In genomic region chr14:91398707-91399106, GRCh38 we compare ENCODE assay signal across 10 cellular contexts. TPM values are rescaled to one million over a fixed set of nuclear protein-coding genes. Genes with fewer than 3 reads are reported as not detected.
DNase-seq lines count a peak whose midpoint lies in the region; TF ChIP-seq lines count a peak whose summit lies in the region.
"Had no signal": no experiment of that assay in that cellular context is flagged by ENCODE, and none has a peak within 500 bp of the region (broad histone marks: within the 10 kb centered on the region; RNA-seq: fewer than 3 reads in every experiment).

No MANE protein-coding gene starts in this region.

- peaks cover 48% of the 10 kb centered on the region for H3K36me3 Mint-ChIP-seq in activated T-helper 2 cell treated with anti-CD3 and anti-CD28 coated beads, Interferon-gamma antibody, Interleukin-2, Interleukin-4, amounts not matched to agents 10 μg/mL and 5 μg/mL and 100 μg/mL, durations not matched to agents 14 hours and 24 hours and 36 hours (ENCODE audit: low read depth)

- intact Hi-C loops in activated T-helper 2 cell treated with anti-CD3 and anti-CD28 coated beads, Interferon-gamma antibody, Interleukin-2, Interleukin-4, amounts not matched to agents 10 μg/mL and 5 μg/mL and 100 μg/mL, durations not matched to agents 14 hours and 24 hours and 36 hours (cut with micrococcal nuclease) = no loop called here

- H3K4me2 ChIP-seq in Karpas-422 (ENCODE audit: low read depth, low read length, poor library complexity, severe bottlenecking) = no peak overlapping the region
- no peak overlapping the region for H3K4me2 ChIP-seq in neuronal stem cell (ENCODE audit: insufficient read depth, low read length, poor library complexity, severe bottlenecking)
- no peak overlapping the region for H3K4me2 ChIP-seq in mesenchymal stem cell (ENCODE audit: low read length, poor library complexity, severe bottlenecking)

- peak overlapping the region; percentile 95 for H3K4me3 Mint-ChIP-seq in activated T-helper 2 cell treated with anti-CD3 and anti-CD28 coated beads, Interferon-gamma antibody, Interleukin-2, Interleukin-4, amounts not matched to agents 10 μg/mL and 5 μg/mL and 100 μg/mL, durations not matched to agents 14 hours and 24 hours and 36 hours (ENCODE audit: low read depth)

- H4K8ac ChIP-seq in neuronal stem cell (ENCODE audit: low read depth, low read length) (no peak overlapping the region), mesenchymal stem cell (ENCODE audit: low read length) (no peak overlapping the region)

- no CpG with 5 or more reads among the region's 6 CpGs for WGBS in neuronal stem cell (ENCODE audit: extremely low coverage in 2 of 2, insufficient read length in 2 of 2, insufficient replicate concordance in 1 of 2), 2 donors
- 74% methylated on average over 6 of the region's 6 CpGs for WGBS in mesenchymal stem cell

- peak; percentile 78 for DNase-seq in DMS79 treated with DMSO at 0.1 percent for 48 hours (lab: John Stamatoyannopoulos, UW)
- DNase-seq in Karpas-422 = no peak
- DNase-seq in activated T-helper 2 cell treated with anti-CD3 and anti-CD28 coated beads, Interferon-gamma antibody, Interleukin-2, Interleukin-4, amounts not matched to agents 10 μg/mL and 5 μg/mL and 100 μg/mL, durations not matched to agents 14 hours and 24 hours and 36 hours (ENCODE audit: low spot score) = no peak
- DNase-seq in neuronal stem cell (ENCODE audit: low spot score) = no peak
- no peak for DNase-seq in GM10266 (ENCODE audit: extremely low spot score)
- no peak for DNase-seq in mesenchymal stem cell
- no peak for DNase-seq in Ammon's horn (ENCODE audit: low spot score)
- no peak for DNase-seq in glomerular visceral epithelial cell (ENCODE audit: extremely low spot score)
- DNase-seq: T-helper 9 cell had no signal

- H3K36me3 ChIP-seq in Karpas-422 (ENCODE audit: insufficient read depth, low read length) (no peaks in the 10 kb centered on the region; the same call in 1 of the 2 replicates), neuronal stem cell (replicated peaks in 1 of 2; ENCODE audit: control insufficient read depth in 2 of 2, insufficient read depth in 2 of 2, low read length in 2 of 2) (peaks cover 0 to 4% of the 10 kb centered on the region in 2 donors), mesenchymal stem cell (ENCODE audit: control insufficient read depth in 1 of 2, insufficient read depth in 2 of 2, low read depth in 1 of 2, low read length in 2 of 2) (no peaks in the 10 kb centered on the region)
- H3K36me3 ChIP-seq: esophagus muscularis mucosa had no signal

- no peak for TF ChIP-seq CTCF in GM10266 (IDR thresholded peaks at IDR 0.05; ENCODE audit: control insufficient read depth, insufficient read depth, low read depth, missing control alignments)

- H3K9me3 Mint-ChIP-seq in activated T-helper 2 cell treated with anti-CD3 and anti-CD28 coated beads, Interferon-gamma antibody, Interleukin-2, Interleukin-4, amounts not matched to agents 10 μg/mL and 5 μg/mL and 100 μg/mL, durations not matched to agents 14 hours and 24 hours and 36 hours = no peaks in the 10 kb centered on the region

- peak overlapping the region; percentile 80 for H3K27ac Mint-ChIP-seq in activated T-helper 2 cell treated with anti-CD3 and anti-CD28 coated beads, Interferon-gamma antibody, Interleukin-2, Interleukin-4, amounts not matched to agents 10 μg/mL and 5 μg/mL and 100 μg/mL, durations not matched to agents 14 hours and 24 hours and 36 hours

- no peaks in the 10 kb centered on the region for H3K9me2 ChIP-seq in Karpas-422 (replicated peaks; ENCODE audit: insufficient read depth, low read length)

- H3K23ac ChIP-seq in neuronal stem cell (ENCODE audit: low read depth, low read length, poor library complexity) = peak overlapping the region; percentile 31
- H3K23ac ChIP-seq in mesenchymal stem cell (ENCODE audit: low read length in 2 of 2) = no peak overlapping the region

- H3K79me1 ChIP-seq in neuronal stem cell (ENCODE audit: low read depth, low read length) (peaks cover 13% of the 10 kb centered on the region), mesenchymal stem cell (replicated peaks; ENCODE audit: low read length, poor library complexity, severe bottlenecking) (peaks cover 2% of the 10 kb centered on the region)

- H3K4me3 ChIP-seq in Karpas-422 (ENCODE audit: low read length) (no peak overlapping the region), neuronal stem cell (ENCODE audit: low read length in 2 of 2) (no peak overlapping the region), mesenchymal stem cell (ENCODE audit: insufficient read depth in 1 of 2, low read depth in 1 of 2, low read length in 2 of 2) (no peak overlapping the region)
- H3K4me3 ChIP-seq: esophagus muscularis mucosa had no signal

- H4K20me1 ChIP-seq in Karpas-422 (ENCODE audit: insufficient read depth, low read depth, low read length) = peaks cover 83% of the 10 kb centered on the region

- H3K4ac ChIP-seq in neuronal stem cell (ENCODE audit: low read length) (no peak overlapping the region), mesenchymal stem cell (ENCODE audit: low read depth in 1 of 2, low read length in 2 of 2) (no peak overlapping the region)

- H3K27ac ChIP-seq in Karpas-422 (ENCODE audit: low read length) = no peak overlapping the region
- H3K27ac ChIP-seq in neuronal stem cell (replicated peaks; ENCODE audit: low read length) = no peak overlapping the region
- H3K27ac ChIP-seq in mesenchymal stem cell (ENCODE audit: low read length, poor library complexity, severe bottlenecking) = no peak overlapping the region
- H3K27ac ChIP-seq: esophagus muscularis mucosa had no signal

- peaks cover 44% of the 10 kb centered on the region for H3K4me1 ChIP-seq in Karpas-422 (ENCODE audit: low read length)
- peaks cover 0 to 29% of the 10 kb centered on the region in 2 donors for H3K4me1 ChIP-seq in neuronal stem cell (ENCODE audit: control insufficient read depth in 2 of 2, insufficient read depth in 1 of 2, low read depth in 1 of 2, low read length in 2 of 2)
- H3K4me1 ChIP-seq in mesenchymal stem cell (ENCODE audit: control insufficient read depth, insufficient read depth, low read depth, low read length) = peaks cover 2% of the 10 kb centered on the region

- no peaks in the 10 kb centered on the region for H3K27me3 Mint-ChIP-seq in activated T-helper 2 cell treated with anti-CD3 and anti-CD28 coated beads, Interferon-gamma antibody, Interleukin-2, Interleukin-4, amounts not matched to agents 10 μg/mL and 5 μg/mL and 100 μg/mL, durations not matched to agents 14 hours and 24 hours and 36 hours (ENCODE audit: low read depth)

- H2BK15ac ChIP-seq in neuronal stem cell (ENCODE audit: low read length) (peak overlapping the region; percentile 30), mesenchymal stem cell (ENCODE audit: low read depth, poor library complexity, severe bottlenecking) (no peak overlapping the region)

- H4K91ac ChIP-seq in neuronal stem cell (ENCODE audit: low read depth, low read length, poor library complexity) (no peak overlapping the region), mesenchymal stem cell (ENCODE audit: low read length) (no peak overlapping the region)

- H3K27me3 ChIP-seq in Karpas-422 (ENCODE audit: low read length) (no peaks in the 10 kb centered on the region), neuronal stem cell (ENCODE audit: control insufficient read depth in 3 of 3, insufficient read depth in 3 of 3, low read depth in 1 of 3, low read length in 3 of 3) (no peaks in the 10 kb centered on the region), mesenchymal stem cell (ENCODE audit: control insufficient read depth in 1 of 2, insufficient read depth in 1 of 2, low read length in 2 of 2) (peaks cover 9 to 84% of the 10 kb centered on the region in 2 experiments)

- H2AFZ ChIP-seq in Karpas-422 (ENCODE audit: low read length) = no peak overlapping the region
- H2AFZ ChIP-seq in neuronal stem cell (ENCODE audit: low read length) = no peak overlapping the region
- H2AFZ ChIP-seq in mesenchymal stem cell (ENCODE audit: low read depth, low read length) = no peak overlapping the region

- H3K18ac ChIP-seq in neuronal stem cell (ENCODE audit: low read length) (peak overlapping the region; percentile 66), mesenchymal stem cell (ENCODE audit: low read depth in 1 of 2, low read length in 2 of 2) (no peak overlapping the region)

- H2BK120ac ChIP-seq in neuronal stem cell (ENCODE audit: low read depth, low read length) (no peak overlapping the region), mesenchymal stem cell (ENCODE audit: low read depth, low read length) (no peak overlapping the region)

- H2AK5ac ChIP-seq in neuronal stem cell (ENCODE audit: low read depth, low read length) (peak overlapping the region; percentile 8), mesenchymal stem cell (ENCODE audit: low read length, severe bottlenecking) (no peak overlapping the region)

- peak overlapping the region; percentile 22; the same call in 1 of the 2 replicates for H3K9ac ChIP-seq in Karpas-422 (ENCODE audit: low read length)
- H3K9ac ChIP-seq in neuronal stem cell (ENCODE audit: low read depth, low read length, poor library complexity) = peak overlapping the region; percentile 25
- H3K9ac ChIP-seq in mesenchymal stem cell (ENCODE audit: low read length) = no peak overlapping the region

- H3K9me3 ChIP-seq in Karpas-422 (ENCODE audit: low read length) (no peaks in the 10 kb centered on the region), neuronal stem cell (replicated peaks in 1 of 2; ENCODE audit: control insufficient read depth in 2 of 2, insufficient read depth in 1 of 2, low read depth in 1 of 2, low read length in 2 of 2) (peaks cover 0 to 6% of the 10 kb centered on the region in 2 donors), mesenchymal stem cell (ENCODE audit: control insufficient read depth, low read length) (no peaks in the 10 kb centered on the region)
- H3K9me3 ChIP-seq: esophagus muscularis mucosa had no signal

- H3K14ac ChIP-seq in neuronal stem cell (ENCODE audit: low read length) (no peak overlapping the region), mesenchymal stem cell (ENCODE audit: low read length in 2 of 2) (no peak overlapping the region)

- H2BK5ac ChIP-seq in neuronal stem cell (ENCODE audit: low read length) = peak overlapping the region; percentile 70
- H2BK5ac ChIP-seq in mesenchymal stem cell (ENCODE audit: low read depth, low read length, poor library complexity, severe bottlenecking) = no peak overlapping the region

- H2BK12ac ChIP-seq in neuronal stem cell (ENCODE audit: low read length) (peak overlapping the region; percentile 4), mesenchymal stem cell (ENCODE audit: low read length in 2 of 2) (no peak overlapping the region)

- H3K79me2 ChIP-seq in Karpas-422 (ENCODE audit: low read length) = peaks cover 90% of the 10 kb centered on the region

- peaks cover 74% of the 10 kb centered on the region for H3K4me1 Mint-ChIP-seq in activated T-helper 2 cell treated with anti-CD3 and anti-CD28 coated beads, Interferon-gamma antibody, Interleukin-2, Interleukin-4, amounts not matched to agents 10 μg/mL and 5 μg/mL and 100 μg/mL, durations not matched to agents 14 hours and 24 hours and 36 hours (ENCODE audit: low read depth)

RNA-seq across cellular contexts. Expression of gene CCDC88C, which starts 18.9 kb away (rescaled TPM):
- 57.9 and 72.4 TPM in 2 replicates for total RNA-seq in Karpas-422 (2014; rRNA removed; shearing (Covaris generic); ENCODE audit: low replicate concordance)
- 95.3 and 100 TPM in 2 replicates for total RNA-seq in activated T-helper 2 cell treated with anti-CD3 and anti-CD28 coated beads, Interferon-gamma antibody, Interleukin-2, Interleukin-4, amounts not matched to agents 10 μg/mL and 5 μg/mL and 100 μg/mL, durations not matched to agents 14 hours and 24 hours and 36 hours
- 18.8 TPM for polyA plus RNA-seq in neuronal stem cell (2013, experiment 1 of 2)
- 18.5 TPM for polyA plus RNA-seq in neuronal stem cell (2013, experiment 2 of 2)
- 0.25 TPM for polyA plus RNA-seq in mesenchymal stem cell (2013, experiment 1 of 2)
- 0.21 TPM for polyA plus RNA-seq in mesenchymal stem cell (2013, experiment 2 of 2)
